In genomic region chr12:27672654-27673053, GRCh38 we compare ENCODE assay signal across 22 cellular contexts. TPM values are rescaled to one million over a fixed set of nuclear protein-coding genes. Genes with fewer than 3 reads are reported as not detected.
"Had no signal": no experiment of that assay in that cellular context is flagged by ENCODE, and none has a peak within 500 bp of the region (broad histone marks: within the 10 kb centered on the region; RNA-seq: fewer than 3 reads in every experiment).

No MANE protein-coding gene starts in this region.

- H3K27ac ChIP-seq: left lung had no signal

- H3K4me1 Mint-ChIP-seq: activated naive CD8-positive, alpha-beta T cell treated with anti-CD3 and anti-CD28 coated beads, Interleukin-2, amount 10 ng/mL, durations not matched to agents 7 days and 5 days; activated T-helper 17 cell treated with anti-CD3 and anti-CD28 coated beads, Interleukin-2, amount 50 U/mL, for 72 hours; naive B cell; neural crest cell had no signal

- H3K9me3 ChIP-seq: esophagus squamous epithelium, left lung, mucosa of descending colon had no signal

- H3K4me1 ChIP-seq: esophagus squamous epithelium, left lung had no signal

- H3K27ac Mint-ChIP-seq: activated CD8-positive, alpha-beta T cell treated with anti-CD3 and anti-CD28 coated beads for 36 hours; activated naive CD8-positive, alpha-beta T cell treated with anti-CD3 and anti-CD28 coated beads, Interleukin-2, amount 10 ng/mL, durations not matched to agents 7 days and 5 days; activated T-helper 17 cell treated with anti-CD3 and anti-CD28 coated beads, Interleukin-2, amount 50 U/mL, for 72 hours; naive B cell; stimulated activated naive CD8-positive, alpha-beta T cell treated with anti-CD3 and anti-CD28 coated beads, Interleukin-15, Interleukin-2, amounts not matched to agents 100 ng/mL and 50 ng/mL, for 24 hours had no signal

- H3K4me3 ChIP-seq: esophagus squamous epithelium, left lung, mucosa of descending colon, skin epidermis had no signal

- H3K27me3 Mint-ChIP-seq: activated naive CD8-positive, alpha-beta T cell treated with anti-CD3 and anti-CD28 coated beads, Interleukin-2, amount 10 ng/mL, durations not matched to agents 7 days and 5 days; activated T-helper 17 cell treated with anti-CD3 and anti-CD28 coated beads, Interleukin-2, amount 50 U/mL, for 72 hours; naive B cell; stimulated activated naive CD8-positive, alpha-beta T cell treated with anti-CD3 and anti-CD28 coated beads, Interleukin-15, Interleukin-2, amounts not matched to agents 100 ng/mL and 50 ng/mL, for 24 hours had no signal

- H3K4me3 Mint-ChIP-seq: activated CD8-positive, alpha-beta T cell treated with anti-CD3 and anti-CD28 coated beads for 36 hours; activated naive CD8-positive, alpha-beta T cell treated with anti-CD3 and anti-CD28 coated beads, Interleukin-2, amount 10 ng/mL, durations not matched to agents 7 days and 5 days; activated T-helper 17 cell treated with anti-CD3 and anti-CD28 coated beads, Interleukin-2, amount 50 U/mL, for 72 hours; naive B cell; neural crest cell; stimulated activated naive CD8-positive, alpha-beta T cell treated with anti-CD3 and anti-CD28 coated beads, Interleukin-15, Interleukin-2, amounts not matched to agents 100 ng/mL and 50 ng/mL, for 24 hours had no signal

- DNase-seq: activated CD4-positive, alpha-beta T cell treated with anti-CD3 and anti-CD28 coated beads for 48 hours; activated CD4-positive, CD25-positive, alpha-beta regulatory T cell; activated CD8-positive, alpha-beta T cell treated with anti-CD3 and anti-CD28 coated beads for 36 hours; activated naive CD4-positive, alpha-beta T cell; activated naive CD8-positive, alpha-beta T cell treated with anti-CD3 and anti-CD28 coated beads, Interleukin-2, amount 10 ng/mL, durations not matched to agents 7 days and 5 days; activated T-cell treated with anti-CD3 and anti-CD28 coated beads, Interleukin-2, amount 50 U/mL, for 1 hour; anterior cingulate cortex; dermis blood vessel endothelial cell; effector memory CD4-positive, alpha-beta T cell; esophagus squamous epithelium; foreskin melanocyte; head of caudate nucleus; left lung; mucosa of descending colon; naive B cell; stimulated activated CD4-positive, alpha-beta T cell treated with anti-CD3 and anti-CD28 coated beads, Interleukin-15, amount 100 ng/mL, for 24 hours; stimulated activated CD4-positive, alpha-beta T cell treated with anti-CD3 and anti-CD28 coated beads, Interleukin-2, amount 100 ng/mL, for 48 hours; T1000 had no signal

- H3K9me3 Mint-ChIP-seq: activated CD8-positive, alpha-beta T cell treated with anti-CD3 and anti-CD28 coated beads for 36 hours; activated naive CD8-positive, alpha-beta T cell treated with anti-CD3 and anti-CD28 coated beads, Interleukin-2, amount 10 ng/mL, durations not matched to agents 7 days and 5 days; activated T-helper 17 cell treated with anti-CD3 and anti-CD28 coated beads, Interleukin-2, amount 50 U/mL, for 72 hours; naive B cell; neural crest cell; stimulated activated naive CD8-positive, alpha-beta T cell treated with anti-CD3 and anti-CD28 coated beads, Interleukin-15, Interleukin-2, amounts not matched to agents 100 ng/mL and 50 ng/mL, for 24 hours had no signal

- H3K27me3 ChIP-seq: esophagus squamous epithelium, left lung had no signal

- ATAC-seq: activated CD8-positive, alpha-beta T cell treated with anti-CD3 and anti-CD28 coated beads for 36 hours; activated T-helper 17 cell treated with anti-CD3 and anti-CD28 coated beads, Interleukin-2, amount 50 U/mL, for 72 hours; left lung; mucosa of descending colon had no signal

RNA-seq across cellular contexts. Expression of gene REP15, which starts 23.6 kb away (rescaled TPM):
- total RNA-seq: activated CD8-positive, alpha-beta T cell treated with anti-CD3 and anti-CD28 coated beads for 36 hours had no signal
